9 cellular contexts compared by ENCODE assay signal in the genomic region with DNA sequence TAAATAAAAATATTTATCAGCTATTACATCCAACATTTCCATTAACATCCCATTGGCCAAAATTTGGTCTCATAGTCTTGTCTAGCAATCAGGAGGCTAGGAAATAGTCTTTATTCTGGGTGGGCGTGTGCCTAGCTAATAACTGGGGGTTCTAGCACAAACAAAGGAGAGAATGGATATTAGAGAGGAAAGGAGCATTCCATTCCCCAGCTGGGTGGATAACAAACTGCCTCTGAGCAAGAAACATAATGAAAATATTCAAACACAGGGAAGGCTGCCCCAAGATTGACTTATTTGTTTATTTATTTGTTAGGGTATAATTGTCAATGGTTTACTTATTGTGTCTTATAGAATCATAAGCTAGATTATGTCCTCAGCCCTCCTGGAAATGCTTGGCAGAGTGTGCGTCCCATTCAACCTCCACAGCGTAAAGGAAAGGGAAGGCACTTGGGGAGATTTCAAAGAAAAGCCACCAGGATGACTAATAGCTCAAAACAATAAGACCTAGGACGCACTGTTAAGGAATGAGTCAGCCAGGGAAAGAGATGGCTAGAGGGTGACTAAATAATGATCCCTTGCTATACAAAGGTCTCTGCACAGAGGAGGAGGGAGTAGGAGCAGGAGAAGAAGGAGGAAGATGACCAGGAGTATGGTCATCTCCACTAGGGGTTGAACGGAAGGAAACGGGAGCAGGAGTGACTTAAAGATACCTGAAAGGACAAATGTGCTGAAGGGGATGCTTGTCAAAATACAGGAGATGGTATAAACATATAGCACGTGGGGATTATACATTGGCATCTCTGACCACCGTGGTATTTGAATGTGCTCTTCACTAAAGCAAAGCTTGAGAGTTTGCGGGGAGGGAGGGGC. TPM values are rescaled to one million over a fixed set of nuclear protein-coding genes. Genes with fewer than 3 reads are reported as not detected.
A peak's percentile ranks its signal among the peaks of the same experiment; 100 is the strongest.
DNase-seq lines count a peak whose midpoint lies in the region; TF ChIP-seq lines count a peak whose summit lies in the region.
"Had no signal": no experiment of that assay in that cellular context is flagged by ENCODE, and none has a peak within 500 bp of the region (broad histone marks: within the 10 kb centered on the region; RNA-seq: fewer than 3 reads in every experiment).

No MANE protein-coding gene starts in this region.

- no peaks in the 10 kb centered on the region for H3K79me1 ChIP-seq in H9 (ENCODE audit: insufficient read depth, low read depth, low read length, poor library complexity, severe bottlenecking)

- H3K4me3 Mint-ChIP-seq in H9: no peak overlapping the region
- H3K4me3 Mint-ChIP-seq in endothelial cell (ENCODE audit: unreplicated experiment): no peak overlapping the region
- no peak overlapping the region for H3K4me3 Mint-ChIP-seq in nephron progenitor cell

- no peak overlapping the region for H2BK20ac ChIP-seq in H9 (ENCODE audit: low read depth, low read length, poor library complexity, severe bottlenecking)

- H2AFZ ChIP-seq in H9 (ENCODE audit: low read length): peak overlapping the region; percentile 4

- H3K4me3 ChIP-seq in coronary artery: no peak overlapping the region

- no peak overlapping the region for H2BK15ac ChIP-seq in H9 (ENCODE audit: low read depth, low read length)

- H2AK5ac ChIP-seq in H9 (ENCODE audit: insufficient read length, low read length): no peak overlapping the region

- no peak overlapping the region for H3T11ph ChIP-seq in H9 (ENCODE audit: low read length)

- H2BK120ac ChIP-seq in H9 (ENCODE audit: low read depth, low read length, poor library complexity, severe bottlenecking): no peak overlapping the region

- TF ChIP-seq CTCF in H9 (conservative IDR thresholded peaks at IDR 0.05) (peak; percentile 8; the same call in 1 of the 3 replicates), endothelial cell (IDR thresholded peaks at IDR 0.05; ENCODE audit: unreplicated experiment) (no peak), nephron progenitor cell (IDR thresholded peaks at IDR 0.05) (no peak), coronary artery (IDR thresholded peaks at IDR 0.05) (no peak)

- no peaks in the 10 kb centered on the region for H3K4me1 ChIP-seq in H9 (ENCODE audit: insufficient read depth, low read length)

- H3K27ac Mint-ChIP-seq in H9: peak overlapping the region in 1 of 3 experiments; percentile 45; a peak in 2 of 7 replicates
- H3K27ac Mint-ChIP-seq in endothelial cell (ENCODE audit: unreplicated experiment): peak overlapping the region; percentile 82
- no peak overlapping the region for H3K27ac Mint-ChIP-seq in nephron progenitor cell

- WGBS in H9 (ENCODE audit: extremely low coverage, insufficient read length, low lambda C conversion rate): no CpG with 5 or more reads among the region's 9 CpGs

- H4K20me1 ChIP-seq in H9 (ENCODE audit: control insufficient read depth, insufficient read depth, insufficient read length): no peaks in the 10 kb centered on the region

- H3K18ac ChIP-seq in H9 (ENCODE audit: insufficient read length, low read depth, low read length): no peak overlapping the region

- no peak overlapping the region for H3K27ac ChIP-seq in H9 (ENCODE audit: insufficient read length, low read depth, low read length)
- no peak overlapping the region for H3K27ac ChIP-seq in coronary artery

- H2BK12ac ChIP-seq in H9 (ENCODE audit: insufficient read length, low read depth, low read length): no peak overlapping the region

- H3K9me3 ChIP-seq in H9 (ENCODE audit: control insufficient read depth, low read depth, low read length): no peaks in the 10 kb centered on the region

- peak overlapping the region; percentile 24 for H3K4me2 ChIP-seq in H9 (ENCODE audit: insufficient read depth, insufficient read length, low read length)

- H3K27me3 ChIP-seq in H9 (ENCODE audit: insufficient read depth, low read length): no peaks in the 10 kb centered on the region

- H3K23me2 ChIP-seq in H9 (ENCODE audit: insufficient read length, low read depth, low read length, poor library complexity, severe bottlenecking): no peaks in the 10 kb centered on the region

- no peak overlapping the region for H3K4ac ChIP-seq in H9 (ENCODE audit: low read depth, low read length)

- no peak overlapping the region for H3K14ac ChIP-seq in H9 (ENCODE audit: insufficient read depth, low read length)

- H3K27me3 Mint-ChIP-seq in H9 (ENCODE audit: low read depth) (no peaks in the 10 kb centered on the region), endothelial cell (ENCODE audit: unreplicated experiment) (no peaks in the 10 kb centered on the region), nephron progenitor cell (ENCODE audit: low read depth, poor library complexity) (peaks cover 16% of the 10 kb centered on the region)

- no peaks in the 10 kb centered on the region for H3K9me3 Mint-ChIP-seq in H9
- H3K9me3 Mint-ChIP-seq in endothelial cell (ENCODE audit: unreplicated experiment): no peaks in the 10 kb centered on the region
- H3K9me3 Mint-ChIP-seq in nephron progenitor cell: peaks cover 11% of the 10 kb centered on the region

- H3K9ac ChIP-seq in H9 (ENCODE audit: extremely low read depth, insufficient read length, low read length): no peak overlapping the region

- H3K79me2 ChIP-seq in H9 (ENCODE audit: insufficient read depth, low read length): no peaks in the 10 kb centered on the region

- H4K8ac ChIP-seq in H9 (replicated peaks; ENCODE audit: insufficient read length, low read depth, low read length): no peak overlapping the region

- no peak overlapping the region for H4K91ac ChIP-seq in H9 (ENCODE audit: insufficient read length, low read depth, low read length)

- no peak overlapping the region for H2BK5ac ChIP-seq in H9 (ENCODE audit: insufficient read length, low read length)

- H3K23ac ChIP-seq in H9 (ENCODE audit: insufficient read length, low read depth, low read length): no peak overlapping the region

- H3K4me1 Mint-ChIP-seq in H9 (peaks cover 22 to 23% of the 10 kb centered on the region in 2 experiments), endothelial cell (ENCODE audit: unreplicated experiment) (peaks cover 16% of the 10 kb centered on the region), nephron progenitor cell (peaks cover 10% of the 10 kb centered on the region)

- H4K5ac ChIP-seq in H9 (ENCODE audit: insufficient read length, low read depth, low read length): no peak overlapping the region

- no peak overlapping the region for H3K56ac ChIP-seq in H9 (ENCODE audit: insufficient read length, low read depth, low read length)

- DNase-seq in H9 (peak; percentile 35), NCI-H460 (ENCODE audit: extremely low read depth, low read depth) (peak; percentile 40), endothelial cell (ENCODE audit: low spot score) (no peak), pulmonary artery endothelial cell (ENCODE audit: low read depth, low spot score) (peak; percentile 90), epidermal melanocyte (ENCODE audit: insufficient read length, low spot score) (no peak), nephron progenitor cell (no peak), coronary artery (ENCODE audit: low spot score) (no peak)
- DNase-seq: left cardiac atrium, NCI-H1694 had no signal

- H3K36me3 Mint-ChIP-seq in H9 (ENCODE audit: insufficient read depth in 1 of 3, low read depth in 3 of 3) (no peaks in the 10 kb centered on the region), endothelial cell (ENCODE audit: low read depth, unreplicated experiment) (no peaks in the 10 kb centered on the region), nephron progenitor cell (ENCODE audit: low read depth) (no peaks in the 10 kb centered on the region)

RNA-seq across cellular contexts. Expression of a gene that starts 23.5 kb away (rescaled TPM):
- total RNA-seq in H9 (2021): 22.6 and 24.8 TPM in 2 replicates
- 16.7 and 20.3 TPM in 2 replicates for total RNA-seq in NCI-H460 (2014; rRNA removed; shearing (Covaris generic))
- 7.0 and 7.4 TPM in 2 replicates for polyA plus RNA-seq in NCI-H460 (2014; cell fraction: nucleus; rRNA removed)
- total RNA-seq in endothelial cell (ENCODE audit: unreplicated experiment): 29.7 TPM
- 34.2 and 40.7 TPM in 2 replicates for total RNA-seq in pulmonary artery endothelial cell

RNA-seq across cellular contexts. Expression of a gene that starts 56.2 kb away (rescaled TPM):
- total RNA-seq in H9 (2021) (1,099 and 1,116 TPM in 2 replicates), endothelial cell (ENCODE audit: unreplicated experiment) (910 TPM), pulmonary artery endothelial cell (533 and 833 TPM in 2 replicates)
- total RNA-seq in NCI-H460 (2014; rRNA removed; shearing (Covaris generic)): 1,438 and 1,486 TPM in 2 replicates
- 928 and 1,034 TPM in 2 replicates for polyA plus RNA-seq in NCI-H460 (2014; cell fraction: nucleus; rRNA removed)

Comparison
In these comparisons a context has a peak if more than half of its experiments do, and no peak if none do; other contexts are left out.
1. DNase-seq: peak in H9 (single experiment), NCI-H460 (single experiment) and pulmonary artery endothelial cell (single experiment); none in endothelial cell (single experiment), epidermal melanocyte (single experiment), nephron progenitor cell (single experiment) and coronary artery (single experiment).